ENCODE assay signal across 1 cellular context in the genomic region with DNA sequence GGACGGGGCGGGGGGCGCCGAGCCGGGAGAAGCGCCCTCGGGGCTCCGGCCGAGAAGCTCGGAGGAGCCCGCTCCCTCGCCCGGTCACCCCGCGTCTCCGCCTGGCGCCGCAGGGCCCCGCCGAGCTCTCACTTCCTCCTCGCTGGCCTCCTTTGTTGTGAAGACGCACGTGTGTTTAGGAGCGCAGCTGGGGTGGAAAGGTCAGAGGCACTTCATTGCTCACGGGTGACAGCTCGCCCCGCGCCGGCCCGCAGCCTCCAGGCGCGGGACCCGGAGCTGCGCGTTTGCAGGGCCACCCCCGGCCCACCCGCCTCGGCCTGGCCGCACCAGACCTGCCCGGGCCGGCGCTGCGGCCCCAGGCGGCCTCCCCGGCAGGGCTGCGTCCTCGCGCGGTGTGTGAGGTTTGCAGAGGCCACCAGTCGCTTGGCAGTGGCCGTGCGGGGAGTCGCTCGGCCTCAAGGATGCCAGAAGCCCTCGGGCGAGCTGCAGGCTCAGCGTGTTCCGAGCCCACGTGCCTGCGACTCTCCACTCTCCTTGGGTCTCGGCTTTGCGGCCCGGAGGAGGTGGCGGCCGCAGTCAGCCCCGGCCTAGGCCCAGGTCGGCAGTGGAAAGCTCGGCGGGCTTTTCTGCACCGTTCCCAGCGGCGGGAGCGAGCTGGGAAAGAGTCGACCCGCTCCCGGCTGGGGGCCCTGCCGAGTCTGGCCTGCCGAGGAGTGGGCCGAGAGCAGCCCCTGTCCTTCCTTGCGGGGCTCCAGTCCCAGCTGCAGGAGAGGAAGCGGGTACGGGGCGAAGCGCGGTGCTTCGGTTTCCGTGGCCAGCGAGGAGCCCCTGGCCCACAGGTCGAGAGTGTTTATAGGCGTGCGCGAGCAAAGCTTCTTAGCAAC.
TF ChIP-seq lines count a peak whose summit lies in the region.

No MANE protein-coding gene starts in this region.

TF ChIP-seq in WTC11, 78 proteins besides CTCF, POLR2A, EP300 and RAD21 (continued from another document):
- TF ChIP-seq, protein P1, sequence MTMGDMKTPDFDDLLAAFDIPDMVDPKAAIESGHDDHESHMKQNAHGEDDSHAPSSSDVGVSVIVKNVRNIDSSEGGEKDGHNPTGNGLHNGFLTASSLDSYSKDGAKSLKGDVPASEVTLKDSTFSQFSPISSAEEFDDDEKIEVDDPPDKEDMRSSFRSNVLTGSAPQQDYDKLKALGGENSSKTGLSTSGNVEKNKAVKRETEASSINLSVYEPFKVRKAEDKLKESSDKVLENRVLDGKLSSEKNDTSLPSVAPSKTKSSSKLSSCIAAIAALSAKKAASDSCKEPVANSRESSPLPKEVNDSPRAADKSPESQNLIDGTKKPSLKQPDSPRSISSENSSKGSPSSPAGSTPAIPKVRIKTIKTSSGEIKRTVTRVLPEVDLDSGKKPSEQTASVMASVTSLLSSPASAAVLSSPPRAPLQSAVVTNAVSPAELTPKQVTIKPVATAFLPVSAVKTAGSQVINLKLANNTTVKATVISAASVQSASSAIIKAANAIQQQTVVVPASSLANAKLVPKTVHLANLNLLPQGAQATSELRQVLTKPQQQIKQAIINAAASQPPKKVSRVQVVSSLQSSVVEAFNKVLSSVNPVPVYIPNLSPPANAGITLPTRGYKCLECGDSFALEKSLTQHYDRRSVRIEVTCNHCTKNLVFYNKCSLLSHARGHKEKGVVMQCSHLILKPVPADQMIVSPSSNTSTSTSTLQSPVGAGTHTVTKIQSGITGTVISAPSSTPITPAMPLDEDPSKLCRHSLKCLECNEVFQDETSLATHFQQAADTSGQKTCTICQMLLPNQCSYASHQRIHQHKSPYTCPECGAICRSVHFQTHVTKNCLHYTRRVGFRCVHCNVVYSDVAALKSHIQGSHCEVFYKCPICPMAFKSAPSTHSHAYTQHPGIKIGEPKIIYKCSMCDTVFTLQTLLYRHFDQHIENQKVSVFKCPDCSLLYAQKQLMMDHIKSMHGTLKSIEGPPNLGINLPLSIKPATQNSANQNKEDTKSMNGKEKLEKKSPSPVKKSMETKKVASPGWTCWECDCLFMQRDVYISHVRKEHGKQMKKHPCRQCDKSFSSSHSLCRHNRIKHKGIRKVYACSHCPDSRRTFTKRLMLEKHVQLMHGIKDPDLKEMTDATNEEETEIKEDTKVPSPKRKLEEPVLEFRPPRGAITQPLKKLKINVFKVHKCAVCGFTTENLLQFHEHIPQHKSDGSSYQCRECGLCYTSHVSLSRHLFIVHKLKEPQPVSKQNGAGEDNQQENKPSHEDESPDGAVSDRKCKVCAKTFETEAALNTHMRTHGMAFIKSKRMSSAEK (CRISPR knock-in tag; IDR thresholded peaks at IDR 0.05; ENCODE audit: borderline replicate concordance), result no peak
- TF ChIP-seq, protein P2, sequence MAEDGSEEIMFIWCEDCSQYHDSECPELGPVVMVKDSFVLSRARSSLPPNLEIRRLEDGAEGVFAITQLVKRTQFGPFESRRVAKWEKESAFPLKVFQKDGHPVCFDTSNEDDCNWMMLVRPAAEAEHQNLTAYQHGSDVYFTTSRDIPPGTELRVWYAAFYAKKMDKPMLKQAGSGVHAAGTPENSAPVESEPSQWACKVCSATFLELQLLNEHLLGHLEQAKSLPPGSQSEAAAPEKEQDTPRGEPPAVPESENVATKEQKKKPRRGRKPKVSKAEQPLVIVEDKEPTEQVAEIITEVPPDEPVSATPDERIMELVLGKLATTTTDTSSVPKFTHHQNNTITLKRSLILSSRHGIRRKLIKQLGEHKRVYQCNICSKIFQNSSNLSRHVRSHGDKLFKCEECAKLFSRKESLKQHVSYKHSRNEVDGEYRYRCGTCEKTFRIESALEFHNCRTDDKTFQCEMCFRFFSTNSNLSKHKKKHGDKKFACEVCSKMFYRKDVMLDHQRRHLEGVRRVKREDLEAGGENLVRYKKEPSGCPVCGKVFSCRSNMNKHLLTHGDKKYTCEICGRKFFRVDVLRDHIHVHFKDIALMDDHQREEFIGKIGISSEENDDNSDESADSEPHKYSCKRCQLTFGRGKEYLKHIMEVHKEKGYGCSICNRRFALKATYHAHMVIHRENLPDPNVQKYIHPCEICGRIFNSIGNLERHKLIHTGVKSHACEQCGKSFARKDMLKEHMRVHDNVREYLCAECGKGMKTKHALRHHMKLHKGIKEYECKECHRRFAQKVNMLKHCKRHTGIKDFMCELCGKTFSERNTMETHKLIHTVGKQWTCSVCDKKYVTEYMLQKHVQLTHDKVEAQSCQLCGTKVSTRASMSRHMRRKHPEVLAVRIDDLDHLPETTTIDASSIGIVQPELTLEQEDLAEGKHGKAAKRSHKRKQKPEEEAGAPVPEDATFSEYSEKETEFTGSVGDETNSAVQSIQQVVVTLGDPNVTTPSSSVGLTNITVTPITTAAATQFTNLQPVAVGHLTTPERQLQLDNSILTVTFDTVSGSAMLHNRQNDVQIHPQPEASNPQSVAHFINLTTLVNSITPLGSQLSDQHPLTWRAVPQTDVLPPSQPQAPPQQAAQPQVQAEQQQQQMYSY (CRISPR knock-in tag; IDR thresholded peaks at IDR 0.05), result no peak
- no peak for TF ChIP-seq GRHL2 (CRISPR knock-in tag; IDR thresholded peaks at IDR 0.05; ENCODE audit: insufficient replicate concordance, severe bottlenecking)
- TF ChIP-seq, protein P3, sequence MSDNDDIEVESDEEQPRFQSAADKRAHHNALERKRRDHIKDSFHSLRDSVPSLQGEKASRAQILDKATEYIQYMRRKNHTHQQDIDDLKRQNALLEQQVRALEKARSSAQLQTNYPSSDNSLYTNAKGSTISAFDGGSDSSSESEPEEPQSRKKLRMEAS (CRISPR knock-in tag; IDR thresholded peaks at IDR 0.05), result no peak
- no peak for TF ChIP-seq ZNF121 (CRISPR knock-in tag; IDR thresholded peaks at IDR 0.05)
- TF ChIP-seq ZNF423 (CRISPR knock-in tag; IDR thresholded peaks at IDR 0.05), result no peak
